Comparison of ENCODE assay signal across 17 cellular contexts in the genomic region with DNA sequence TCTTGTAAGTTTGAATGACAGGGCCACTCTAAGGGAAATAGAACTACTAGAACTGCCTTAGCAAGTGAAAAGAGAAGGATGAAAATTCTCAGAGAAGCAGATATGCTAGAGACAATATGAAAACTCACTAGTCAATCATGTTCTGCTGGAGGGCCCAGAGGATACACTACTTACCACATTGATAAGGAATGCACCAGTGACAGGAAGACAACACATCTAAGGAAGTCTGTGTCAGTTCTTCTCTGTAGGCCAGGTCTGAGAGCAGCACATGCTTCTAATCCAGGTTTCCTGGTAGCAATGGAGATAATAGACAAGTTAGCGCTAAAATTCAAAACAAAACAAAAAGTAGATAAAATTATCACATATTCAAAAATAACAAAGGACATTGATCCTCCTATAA.
DNase-seq lines count a peak whose midpoint lies in the region; ATAC-seq, FAIRE-seq and TF ChIP-seq lines count a peak whose summit lies in the region.
"Had no signal": no experiment of that assay in that cellular context is flagged by ENCODE, and none has a peak within 500 bp of the region (broad histone marks: within the 10 kb centered on the region; RNA-seq: fewer than 3 reads in every experiment).

No MANE protein-coding gene starts in this region.

- H3K9me3 ChIP-seq in IMR-90 (ENCODE audit: control insufficient read depth, insufficient read depth, low read length), result no peaks in the 10 kb centered on the region
- H3K9me3 ChIP-seq in endothelial cell of umbilical vein (replicated peaks; ENCODE audit: control insufficient read depth, insufficient read depth, low read length), result no peaks in the 10 kb centered on the region
- H3K9me3 ChIP-seq in keratinocyte (ENCODE audit: control insufficient read depth, low read depth, low read length), result no peaks in the 10 kb centered on the region
- H3K9me3 ChIP-seq in Peyer's patch, result no peaks in the 10 kb centered on the region
- H3K9me3 ChIP-seq: BLaER1 treated with 17β-estradiol and CSF1 and Interleukin-3, amounts not matched to agents 10 nM and 100 nM had no signal

- H3K27ac ChIP-seq in IMR-90 (ENCODE audit: insufficient read depth, low read length), result no peak overlapping the region
- no peak overlapping the region for H3K27ac ChIP-seq in endothelial cell of umbilical vein (ENCODE audit: insufficient read depth, low read depth, low read length)
- no peak overlapping the region for H3K27ac ChIP-seq in keratinocyte (ENCODE audit: control insufficient read depth, insufficient read depth, low read length)
- no peak overlapping the region for H3K27ac ChIP-seq in Peyer's patch
- H3K27ac ChIP-seq: BLaER1 treated with 17β-estradiol and CSF1 and Interleukin-3, amounts not matched to agents 10 nM and 100 nM; HL-60 had no signal

- no peak overlapping the region for H3K18ac ChIP-seq in IMR-90 (ENCODE audit: low read depth, low read length)

- no CpG with 5 or more reads among the region's 1 CpG for WGBS in IMR-90 (ENCODE audit: extremely low coverage in 2 of 2, insufficient read length in 1 of 2), 2 experiments

- H3K56ac ChIP-seq in IMR-90 (ENCODE audit: extremely low read depth, insufficient read depth, low read length), result no peak overlapping the region

- 0 out of 2 replicates have a peak overlapping the region, but pooled peaks have one; percentile 2 for H3K14ac ChIP-seq in IMR-90 (replicated peaks; ENCODE audit: low read depth, low read length)

- no peak overlapping the region for H2AK9ac ChIP-seq in IMR-90 (replicated peaks; ENCODE audit: low read depth, low read length, poor library complexity)

- H3K27me3 ChIP-seq in IMR-90 (ENCODE audit: control insufficient read depth, insufficient read depth, low read length) (no peaks in the 10 kb centered on the region), endothelial cell of umbilical vein (ENCODE audit: control insufficient read depth in 2 of 2, insufficient read depth in 2 of 2, low read length in 2 of 2) (no peaks in the 10 kb centered on the region), keratinocyte (ENCODE audit: control insufficient read depth, extremely low read depth, insufficient read depth, low read length) (no peaks in the 10 kb centered on the region), Peyer's patch (no peaks in the 10 kb centered on the region)
- H3K27me3 ChIP-seq: BLaER1 treated with 17β-estradiol and CSF1 and Interleukin-3, amounts not matched to agents 10 nM and 100 nM had no signal

- FAIRE-seq in endothelial cell of umbilical vein (lab: Jason Lieb, UNC), result peak; percentile 35
- peak; percentile 29 for FAIRE-seq in keratinocyte (lab: Jason Lieb, UNC)
- FAIRE-seq: GM19239, H1, K562 had no signal

- intact Hi-C loops in IMR-90 (cut with micrococcal nuclease), result no loop called here
- intact Hi-C loops in endothelial cell of umbilical vein (cut with micrococcal nuclease), result no loop called here

- no peak for TF ChIP-seq CTCF in IMR-90 (conservative IDR thresholded peaks at IDR 0.05; ENCODE audit: low read depth, low read length)
- no peak for TF ChIP-seq CTCF in endothelial cell of umbilical vein (IDR thresholded peaks at IDR 0.05; ENCODE audit: extremely low read depth in 1 of 2, insufficient read depth in 1 of 2, low read depth in 1 of 2, low read length in 2 of 2)
- no peak for TF ChIP-seq CTCF in keratinocyte (optimal IDR thresholded peaks at IDR 0.05 in 1 of 3, IDR thresholded peaks at IDR 0.05 in 1 of 3, conservative IDR thresholded peaks at IDR 0.05 in 1 of 3; ENCODE audit: extremely low read depth in 1 of 3, insufficient read depth in 2 of 3, low read length in 3 of 3)
- TF ChIP-seq CTCF in Peyer's patch (IDR thresholded peaks at IDR 0.05), result no peak

- no peak overlapping the region for H3K4ac ChIP-seq in IMR-90 (ENCODE audit: low read depth, low read length)

- BruUV-seq in IMR-90 (replicated peaks; lab: Mats Ljungman, UMichigan) (no TSS peak), endothelial cell of umbilical vein (replicated peaks; lab: Mats Ljungman, UMichigan) (no TSS peak)

- CTCF ChIA-PET in IMR-90 (lab: Yijun Ruan, JAX) (no interaction called here), endothelial cell of umbilical vein (lab: Charles Lee) (no interaction called here)

- no peaks in the 10 kb centered on the region for H4K20me1 ChIP-seq in IMR-90 (ENCODE audit: insufficient read depth, low read length)
- no peaks in the 10 kb centered on the region for H4K20me1 ChIP-seq in endothelial cell of umbilical vein (replicated peaks; ENCODE audit: control insufficient read depth, extremely low read depth, insufficient read depth, low read length)
- H4K20me1 ChIP-seq in keratinocyte (ENCODE audit: control insufficient read depth, extremely low read depth, insufficient read depth, low read length), result no peaks in the 10 kb centered on the region
- H4K20me1 ChIP-seq: BLaER1 treated with 17β-estradiol and CSF1 and Interleukin-3, amounts not matched to agents 10 nM and 100 nM had no signal

- H3K4me1 ChIP-seq in IMR-90 (ENCODE audit: control insufficient read depth, insufficient read depth, low read length), result no peaks in the 10 kb centered on the region
- H3K4me1 ChIP-seq in endothelial cell of umbilical vein (ENCODE audit: control insufficient read depth, extremely low read depth, insufficient read depth, low read length), result no peaks in the 10 kb centered on the region
- no peaks in the 10 kb centered on the region for H3K4me1 ChIP-seq in keratinocyte (ENCODE audit: control insufficient read depth, extremely low read depth, insufficient read depth, low read length)
- H3K4me1 ChIP-seq in Peyer's patch, result no peaks in the 10 kb centered on the region
- H3K4me1 ChIP-seq: BLaER1 treated with 17β-estradiol and CSF1 and Interleukin-3, amounts not matched to agents 10 nM and 100 nM had no signal

- H3K79me1 ChIP-seq in IMR-90 (ENCODE audit: low read depth in 1 of 2, low read length in 2 of 2), result no peaks in the 10 kb centered on the region

- H4K91ac ChIP-seq in IMR-90 (ENCODE audit: insufficient read depth, low read depth, low read length), result no peak overlapping the region

- in situ Hi-C loops in IMR-90 (cut with MboI; ENCODE audit: low sequenced_read_pairs), result no loop called here

- no peak overlapping the region for H4K5ac ChIP-seq in IMR-90 (ENCODE audit: low read depth, low read length)

- 0 out of 2 replicates have a peak, but pooled peaks cover 4% of the 10 kb centered on the region for H3K9me1 ChIP-seq in IMR-90 (ENCODE audit: insufficient read depth, low read length)
- no peaks in the 10 kb centered on the region for H3K9me1 ChIP-seq in endothelial cell of umbilical vein (replicated peaks; ENCODE audit: control insufficient read depth, extremely low read depth, insufficient read depth, low read length)
- H3K9me1 ChIP-seq in keratinocyte (ENCODE audit: control insufficient read depth, extremely low read depth, insufficient read depth, low read length), result no peaks in the 10 kb centered on the region

- H2BK20ac ChIP-seq in IMR-90 (ENCODE audit: low read depth, low read length), result no peak overlapping the region

- dilution Hi-C loops in IMR-90 (cut with HindIII; ENCODE audit: low sequenced_read_pairs, unreplicated experiment), result no loop called here
- dilution Hi-C loops in endothelial cell of umbilical vein (cut with MboI; ENCODE audit: extremely low pct_ligation_motif_present, low sequenced_read_pairs), result no loop called here
- dilution Hi-C loops in keratinocyte (cut with MboI; ENCODE audit: extremely low pct_ligation_motif_present, low sequenced_read_pairs), result no loop called here

- no peaks in the 10 kb centered on the region for H3K36me3 ChIP-seq in IMR-90 (ENCODE audit: control insufficient read depth, insufficient read depth, low read length)
- no peaks in the 10 kb centered on the region for H3K36me3 ChIP-seq in endothelial cell of umbilical vein (ENCODE audit: control insufficient read depth in 2 of 2, extremely low read depth in 1 of 2, insufficient read depth in 2 of 2, low read length in 2 of 2)
- H3K36me3 ChIP-seq in keratinocyte (ENCODE audit: control insufficient read depth in 2 of 2, extremely low read depth in 1 of 2, insufficient read depth in 2 of 2, low read length in 2 of 2), result no peaks in the 10 kb centered on the region
- H3K36me3 ChIP-seq in Peyer's patch, result no peaks in the 10 kb centered on the region
- H3K36me3 ChIP-seq: BLaER1 treated with 17β-estradiol and CSF1 and Interleukin-3, amounts not matched to agents 10 nM and 100 nM had no signal

- H3K79me2 ChIP-seq in endothelial cell of umbilical vein (ENCODE audit: control insufficient read depth, insufficient read depth, low read length), result no peaks in the 10 kb centered on the region
- no peaks in the 10 kb centered on the region for H3K79me2 ChIP-seq in keratinocyte (ENCODE audit: control insufficient read depth, insufficient read depth, low read length)

- no peak overlapping the region for H2BK15ac ChIP-seq in IMR-90 (ENCODE audit: low read depth, low read length)

- H2BK120ac ChIP-seq in IMR-90 (ENCODE audit: low read depth, low read length), result no peak overlapping the region

- no peak overlapping the region for H2BK5ac ChIP-seq in IMR-90 (ENCODE audit: low read depth, low read length, poor library complexity, severe bottlenecking)

- H3K4me2 ChIP-seq in IMR-90 (ENCODE audit: low read depth, low read length) (no peak overlapping the region), endothelial cell of umbilical vein (ENCODE audit: insufficient read depth, low read length) (no peak overlapping the region), keratinocyte (ENCODE audit: control insufficient read depth, extremely low read depth, insufficient read depth, low read depth, low read length) (no peak overlapping the region)
- H3K4me2 ChIP-seq: BLaER1 treated with 17β-estradiol and CSF1 and Interleukin-3, amounts not matched to agents 10 nM and 100 nM had no signal

- H2AK5ac ChIP-seq in IMR-90 (ENCODE audit: low read depth, low read length), result no peak overlapping the region

- H4K8ac ChIP-seq in IMR-90 (ENCODE audit: low read depth in 2 of 2, low read length in 2 of 2), result no peak overlapping the region

- H3K9ac ChIP-seq in IMR-90 (ENCODE audit: low read depth, low read length), result no peak overlapping the region
- H3K9ac ChIP-seq in endothelial cell of umbilical vein (replicated peaks; ENCODE audit: extremely low read depth, insufficient read depth, low read length), result no peak overlapping the region
- H3K9ac ChIP-seq in keratinocyte (ENCODE audit: control insufficient read depth, extremely low read depth, insufficient read depth, low read length), result no peak overlapping the region
- H3K9ac ChIP-seq: BLaER1 treated with 17β-estradiol and CSF1 and Interleukin-3, amounts not matched to agents 10 nM and 100 nM had no signal

- DNase-seq in EH (ENCODE audit: low read depth) (peak; percentile 16), IMR-90 (peak; percentile 3), endothelial cell of umbilical vein (ENCODE audit: low read depth, low spot score) (no peak), keratinocyte (ENCODE audit: low read depth, low spot score) (no peak), erythroblast (lab: John Stamatoyannopoulos, UW) (no peak), Peyer's patch (no peak)
- DNase-seq: Calu3; CD8-positive, alpha-beta T cell; DMS79 treated with DMSO at 0.1 percent for 48 hours; GF-D8; H9 had no signal

- ATAC-seq in IMR-90 (ENCODE audit: low read depth), result no peak
- ATAC-seq in esophagus mucosa, result no peak
- ATAC-seq: CD8-positive, alpha-beta T cell; K562 had no signal

- TF ChIP-seq POLR2A in IMR-90 (IDR thresholded peaks at IDR 0.05; ENCODE audit: low read depth, low read length) (no peak), endothelial cell of umbilical vein (IDR thresholded peaks at IDR 0.05; ENCODE audit: low read depth, low read length) (no peak), erythroblast (IDR thresholded peaks at IDR 0.05; ENCODE audit: low read length) (no peak), Peyer's patch (IDR thresholded peaks at IDR 0.05) (no peak)

- H3K23ac ChIP-seq in IMR-90 (ENCODE audit: low read depth, low read length), result no peak overlapping the region

- TF ChIP-seq RAD21 in IMR-90 (IDR thresholded peaks at IDR 0.05; ENCODE audit: low read length), result no peak

- POLR2A ChIA-PET in IMR-90 (lab: Charles Lee; ENCODE audit: unreplicated experiment), result no interaction called here
- POLR2A ChIA-PET in endothelial cell of umbilical vein (lab: Charles Lee), result no interaction called here

- no peak overlapping the region for H2AFZ ChIP-seq in IMR-90 (replicated peaks; ENCODE audit: low read length, poor library complexity)
- H2AFZ ChIP-seq in endothelial cell of umbilical vein (ENCODE audit: low read depth, low read length), result no peak overlapping the region
- H2AFZ ChIP-seq in keratinocyte (ENCODE audit: control insufficient read depth, low read length), result no peak overlapping the region

- H3K4me3 ChIP-seq in IMR-90 (ENCODE audit: insufficient read depth, low read depth, low read length) (no peak overlapping the region), endothelial cell of umbilical vein (replicated peaks in 1 of 3; ENCODE audit: insufficient read depth in 1 of 3, low read depth in 1 of 3, low read length in 3 of 3) (no peak overlapping the region), keratinocyte (ENCODE audit: control insufficient read depth in 2 of 3, extremely low read depth in 1 of 3, insufficient read depth in 2 of 3, low read depth in 1 of 3, low read length in 3 of 3) (no peak overlapping the region), Peyer's patch (no peak overlapping the region)
- H3K4me3 ChIP-seq: BLaER1 treated with 17β-estradiol and CSF1 and Interleukin-3, amounts not matched to agents 10 nM and 100 nM; K562 had no signal

Comparison
In these comparisons a context has a peak if more than half of its experiments do, and no peak if none do; other contexts are left out.
1. DNase-seq: peak in EH (single experiment) and IMR-90 (single experiment); none in endothelial cell of umbilical vein (single experiment), keratinocyte (single experiment), erythroblast (0 of 2) and Peyer's patch (0 of 3).